1 cellular context compared by ENCODE assay signal in the genomic region with DNA sequence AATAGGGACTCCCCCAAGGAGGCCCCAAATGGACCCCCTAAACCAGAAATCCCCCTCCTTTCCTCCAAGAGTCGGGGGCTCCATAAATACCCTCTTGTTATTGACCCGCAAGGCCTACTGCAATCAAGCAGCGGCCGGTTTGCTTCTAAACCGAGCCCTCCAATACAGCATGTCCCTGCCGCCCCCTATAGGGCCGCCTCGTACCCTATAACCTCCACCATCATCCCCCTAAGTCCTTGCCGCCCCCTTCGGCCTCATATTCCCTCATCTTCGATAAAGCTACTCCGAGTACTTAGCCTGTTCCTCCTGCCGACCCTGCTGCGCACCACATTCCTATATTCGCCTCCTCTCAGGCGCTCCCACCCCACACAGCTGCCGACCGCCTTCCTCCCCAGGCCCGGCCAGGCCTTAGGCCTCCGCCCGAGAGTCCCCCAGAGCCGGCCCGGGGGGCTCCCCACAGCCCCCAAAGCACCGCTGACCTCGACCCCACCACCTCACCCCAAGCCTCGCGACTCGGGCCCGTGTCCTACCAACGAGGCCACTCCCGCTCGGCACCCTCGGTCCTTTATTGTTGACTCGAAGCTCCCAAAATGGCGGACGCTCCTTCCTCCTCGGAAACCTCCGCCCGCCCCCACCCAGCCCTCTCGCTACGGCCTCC.
TF ChIP-seq lines count a peak whose summit lies in the region.

No MANE protein-coding gene starts in this region.

TF ChIP-seq in K562, 482 proteins besides CTCF, POLR2A, EP300 and RAD21 (continued from another document and continues in another):
- TF ChIP-seq, protein P1, sequence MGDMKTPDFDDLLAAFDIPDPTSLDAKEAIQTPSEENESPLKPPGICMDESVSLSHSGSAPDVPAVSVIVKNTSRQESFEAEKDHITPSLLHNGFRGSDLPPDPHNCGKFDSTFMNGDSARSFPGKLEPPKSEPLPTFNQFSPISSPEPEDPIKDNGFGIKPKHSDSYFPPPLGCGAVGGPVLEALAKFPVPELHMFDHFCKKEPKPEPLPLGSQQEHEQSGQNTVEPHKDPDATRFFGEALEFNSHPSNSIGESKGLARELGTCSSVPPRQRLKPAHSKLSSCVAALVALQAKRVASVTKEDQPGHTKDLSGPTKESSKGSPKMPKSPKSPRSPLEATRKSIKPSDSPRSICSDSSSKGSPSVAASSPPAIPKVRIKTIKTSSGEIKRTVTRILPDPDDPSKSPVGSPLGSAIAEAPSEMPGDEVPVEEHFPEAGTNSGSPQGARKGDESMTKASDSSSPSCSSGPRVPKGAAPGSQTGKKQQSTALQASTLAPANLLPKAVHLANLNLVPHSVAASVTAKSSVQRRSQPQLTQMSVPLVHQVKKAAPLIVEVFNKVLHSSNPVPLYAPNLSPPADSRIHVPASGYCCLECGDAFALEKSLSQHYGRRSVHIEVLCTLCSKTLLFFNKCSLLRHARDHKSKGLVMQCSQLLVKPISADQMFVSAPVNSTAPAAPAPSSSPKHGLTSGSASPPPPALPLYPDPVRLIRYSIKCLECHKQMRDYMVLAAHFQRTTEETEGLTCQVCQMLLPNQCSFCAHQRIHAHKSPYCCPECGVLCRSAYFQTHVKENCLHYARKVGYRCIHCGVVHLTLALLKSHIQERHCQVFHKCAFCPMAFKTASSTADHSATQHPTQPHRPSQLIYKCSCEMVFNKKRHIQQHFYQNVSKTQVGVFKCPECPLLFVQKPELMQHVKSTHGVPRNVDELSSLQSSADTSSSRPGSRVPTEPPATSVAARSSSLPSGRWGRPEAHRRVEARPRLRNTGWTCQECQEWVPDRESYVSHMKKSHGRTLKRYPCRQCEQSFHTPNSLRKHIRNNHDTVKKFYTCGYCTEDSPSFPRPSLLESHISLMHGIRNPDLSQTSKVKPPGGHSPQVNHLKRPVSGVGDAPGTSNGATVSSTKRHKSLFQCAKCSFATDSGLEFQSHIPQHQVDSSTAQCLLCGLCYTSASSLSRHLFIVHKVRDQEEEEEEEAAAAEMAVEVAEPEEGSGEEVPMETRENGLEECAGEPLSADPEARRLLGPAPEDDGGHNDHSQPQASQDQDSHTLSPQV (IDR thresholded peaks at IDR 0.05), result peak; percentile 15; the same call in 1 of the 2 replicates
- TF ChIP-seq ZZZ3 (IDR thresholded peaks at IDR 0.05), result peak; percentile 86
- peak; percentile 32; the same call in 1 of the 2 replicates for TF ChIP-seq ZNF143 (CRISPR knock-in tag; IDR thresholded peaks at IDR 0.05)
- no peak for TF ChIP-seq NR2F6 (CRISPR knock-in tag; IDR thresholded peaks at IDR 0.05)
- TF ChIP-seq NR4A1 (CRISPR knock-in tag; IDR thresholded peaks at IDR 0.05), result no peak
- TF ChIP-seq NR4A1 (tag; IDR thresholded peaks at IDR 0.05), result peak; percentile 78
- TF ChIP-seq FOXJ2 (tag; IDR thresholded peaks at IDR 0.05), result peak; percentile 44; the same call in 1 of the 2 replicates
- peak; percentile 64 for TF ChIP-seq RBBP5 (IDR thresholded peaks at IDR 0.05; ENCODE audit: borderline replicate concordance, insufficient read depth, low read length, poor library complexity, severe bottlenecking)
- TF ChIP-seq SMAD4 (CRISPR knock-in tag; conservative IDR thresholded peaks at IDR 0.05), result peak; percentile 54
- TF ChIP-seq STAT5B (CRISPR knock-in tag; IDR thresholded peaks at IDR 0.05), result no peak
- TF ChIP-seq CBFA2T3 (IDR thresholded peaks at IDR 0.05), result 0 out of 2 replicates have a peak, but pooled peaks have one; percentile 20
- TF ChIP-seq SIN3B (IDR thresholded peaks at IDR 0.05; ENCODE audit: low read depth), result peak; percentile 50; the same call in 1 of the 2 replicates
- 0 out of 2 replicates have a peak, but pooled peaks have one; percentile 2 for TF ChIP-seq ATF1 (CRISPR knock-in tag; IDR thresholded peaks at IDR 0.05)
- no peak for TF ChIP-seq ATF1 (tag; IDR thresholded peaks at IDR 0.05)
- peak; percentile 12; the same call in 1 of the 2 replicates for TF ChIP-seq MBD2 (IDR thresholded peaks at IDR 0.05; ENCODE audit: borderline replicate concordance, low read depth)
- TF ChIP-seq BMI1 (IDR thresholded peaks at IDR 0.05; ENCODE audit: low read length), result no peak
- TF ChIP-seq RREB1 (CRISPR knock-in tag; IDR thresholded peaks at IDR 0.05), result 0 out of 2 replicates have a peak, but pooled peaks have one; percentile 31
- TF ChIP-seq ZBTB17 (CRISPR knock-in tag; IDR thresholded peaks at IDR 0.05), result peak; percentile 50; the same call in 1 of the 2 replicates
- peak; percentile 68; the same call in 1 of the 2 replicates for TF ChIP-seq DIDO1 (tag; IDR thresholded peaks at IDR 0.05; ENCODE audit: low read depth)
- TF ChIP-seq NBN (IDR thresholded peaks at IDR 0.05; ENCODE audit: low read depth), result 0 out of 2 replicates have a peak, but pooled peaks have one; percentile 42
- TF ChIP-seq ZNF232 (CRISPR knock-in tag; IDR thresholded peaks at IDR 0.05), result peak; percentile 53; the same call in 1 of the 2 replicates
- TF ChIP-seq, protein P2, sequence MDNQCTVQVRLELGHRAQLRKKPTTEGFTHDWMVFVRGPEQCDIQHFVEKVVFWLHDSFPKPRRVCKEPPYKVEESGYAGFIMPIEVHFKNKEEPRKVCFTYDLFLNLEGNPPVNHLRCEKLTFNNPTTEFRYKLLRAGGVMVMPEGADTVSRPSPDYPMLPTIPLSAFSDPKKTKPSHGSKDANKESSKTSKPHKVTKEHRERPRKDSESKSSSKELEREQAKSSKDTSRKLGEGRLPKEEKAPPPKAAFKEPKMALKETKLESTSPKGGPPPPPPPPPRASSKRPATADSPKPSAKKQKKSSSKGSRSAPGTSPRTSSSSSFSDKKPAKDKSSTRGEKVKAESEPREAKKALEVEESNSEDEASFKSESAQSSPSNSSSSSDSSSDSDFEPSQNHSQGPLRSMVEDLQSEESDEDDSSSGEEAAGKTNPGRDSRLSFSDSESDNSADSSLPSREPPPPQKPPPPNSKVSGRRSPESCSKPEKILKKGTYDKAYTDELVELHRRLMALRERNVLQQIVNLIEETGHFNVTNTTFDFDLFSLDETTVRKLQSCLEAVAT (IDR thresholded peaks at IDR 0.05), result peak; percentile 92 to 93
- peak; percentile 0; the same call in 1 of the 2 replicates for TF ChIP-seq KAT7 (CRISPR knock-in tag; IDR thresholded peaks at IDR 0.05; ENCODE audit: borderline replicate concordance)
- TF ChIP-seq, protein P3, sequence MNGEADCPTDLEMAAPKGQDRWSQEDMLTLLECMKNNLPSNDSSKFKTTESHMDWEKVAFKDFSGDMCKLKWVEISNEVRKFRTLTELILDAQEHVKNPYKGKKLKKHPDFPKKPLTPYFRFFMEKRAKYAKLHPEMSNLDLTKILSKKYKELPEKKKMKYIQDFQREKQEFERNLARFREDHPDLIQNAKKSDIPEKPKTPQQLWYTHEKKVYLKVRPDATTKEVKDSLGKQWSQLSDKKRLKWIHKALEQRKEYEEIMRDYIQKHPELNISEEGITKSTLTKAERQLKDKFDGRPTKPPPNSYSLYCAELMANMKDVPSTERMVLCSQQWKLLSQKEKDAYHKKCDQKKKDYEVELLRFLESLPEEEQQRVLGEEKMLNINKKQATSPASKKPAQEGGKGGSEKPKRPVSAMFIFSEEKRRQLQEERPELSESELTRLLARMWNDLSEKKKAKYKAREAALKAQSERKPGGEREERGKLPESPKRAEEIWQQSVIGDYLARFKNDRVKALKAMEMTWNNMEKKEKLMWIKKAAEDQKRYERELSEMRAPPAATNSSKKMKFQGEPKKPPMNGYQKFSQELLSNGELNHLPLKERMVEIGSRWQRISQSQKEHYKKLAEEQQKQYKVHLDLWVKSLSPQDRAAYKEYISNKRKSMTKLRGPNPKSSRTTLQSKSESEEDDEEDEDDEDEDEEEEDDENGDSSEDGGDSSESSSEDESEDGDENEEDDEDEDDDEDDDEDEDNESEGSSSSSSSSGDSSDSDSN (IDR thresholded peaks at IDR 0.05; ENCODE audit: borderline replicate concordance in 1 of 2, low read depth in 2 of 2, low read length in 2 of 2), result no peak
- TF ChIP-seq, protein P4, sequence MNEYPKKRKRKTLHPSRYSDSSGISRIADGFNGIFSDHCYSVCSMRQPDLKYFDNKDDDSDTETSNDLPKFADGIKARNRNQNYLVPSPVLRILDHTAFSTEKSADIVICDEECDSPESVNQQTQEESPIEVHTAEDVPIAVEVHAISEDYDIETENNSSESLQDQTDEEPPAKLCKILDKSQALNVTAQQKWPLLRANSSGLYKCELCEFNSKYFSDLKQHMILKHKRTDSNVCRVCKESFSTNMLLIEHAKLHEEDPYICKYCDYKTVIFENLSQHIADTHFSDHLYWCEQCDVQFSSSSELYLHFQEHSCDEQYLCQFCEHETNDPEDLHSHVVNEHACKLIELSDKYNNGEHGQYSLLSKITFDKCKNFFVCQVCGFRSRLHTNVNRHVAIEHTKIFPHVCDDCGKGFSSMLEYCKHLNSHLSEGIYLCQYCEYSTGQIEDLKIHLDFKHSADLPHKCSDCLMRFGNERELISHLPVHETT (CRISPR knock-in tag; conservative IDR thresholded peaks at IDR 0.05 in 1 of 2, IDR thresholded peaks at IDR 0.05 in 1 of 2), result 0 out of 4 replicates have a peak, but pooled peaks of 1 of the 2 experiments have one; percentile 23
- TF ChIP-seq ZNF431 (CRISPR knock-in tag; IDR thresholded peaks at IDR 0.05), result 0 out of 2 replicates have a peak, but pooled peaks have one; percentile 50
- TF ChIP-seq HBP1 (CRISPR knock-in tag; IDR thresholded peaks at IDR 0.05), result peak; percentile 88
- TF ChIP-seq CC2D1A (IDR thresholded peaks at IDR 0.05), result peak; percentile 60; the same call in 1 of the 2 replicates
- TF ChIP-seq E2F6 (IDR thresholded peaks at IDR 0.05; ENCODE audit: borderline replicate concordance in 1 of 2, extremely low read depth in 1 of 2, insufficient read depth in 1 of 2, insufficient read length in 1 of 2, low read depth in 1 of 2, low read length in 1 of 2, poor library complexity in 1 of 2, severe bottlenecking in 1 of 2), result peak in 1 of 2 experiments; percentile 23
- TF ChIP-seq MYNN (IDR thresholded peaks at IDR 0.05), result no peak
- 0 out of 2 replicates have a peak, but pooled peaks have one; percentile 46 for TF ChIP-seq MYNN (CRISPR knock-in tag; IDR thresholded peaks at IDR 0.05)
- peak; percentile 91 for TF ChIP-seq ZBTB9 (CRISPR knock-in tag; IDR thresholded peaks at IDR 0.05)
